In genomic region chr15:34838282-34838681, GRCh38 we compare ENCODE assay signal across 31 cellular contexts. TPM values are rescaled to one million over a fixed set of nuclear protein-coding genes. Genes with fewer than 3 reads are reported as not detected.
A peak's percentile ranks its signal among the peaks of the same experiment; 100 is the strongest.
DNase-seq lines count a peak whose midpoint lies in the region; ATAC-seq, FAIRE-seq and TF ChIP-seq lines count a peak whose summit lies in the region.
"Had no signal": no experiment of that assay in that cellular context is flagged by ENCODE, and none has a peak within 500 bp of the region (broad histone marks: within the 10 kb centered on the region; RNA-seq: fewer than 3 reads in every experiment).

No MANE protein-coding gene starts in this region.

- no peak overlapping the region; the same call in 1 of the 2 replicates for H3K4ac ChIP-seq in IMR-90 (ENCODE audit: low read depth, low read length)

- H3K9ac ChIP-seq in IMR-90 (ENCODE audit: low read depth, low read length) (no peak overlapping the region), skeletal muscle tissue (ENCODE audit: low read depth in 1 of 3, low read length in 3 of 3) (no peak overlapping the region)
- H3K9ac ChIP-seq: BLaER1 had no signal

- H3K18ac ChIP-seq in IMR-90 (ENCODE audit: low read depth, low read length), result no peak overlapping the region

- H3K56ac ChIP-seq in IMR-90 (ENCODE audit: extremely low read depth, insufficient read depth, low read length), result no peak overlapping the region

- H3K4me3 ChIP-seq in HEK293 (ENCODE audit: low read depth, low read length), result no peak overlapping the region
- H3K4me3 ChIP-seq in IMR-90 (ENCODE audit: insufficient read depth, low read depth, low read length), result no peak overlapping the region
- no peak overlapping the region for H3K4me3 ChIP-seq in skeletal muscle tissue (ENCODE audit: low read length in 3 of 3)
- H3K4me3 ChIP-seq: BLaER1, GM12878 had no signal

- no peak overlapping the region for H2BK120ac ChIP-seq in IMR-90 (ENCODE audit: low read depth, low read length)

- H3K9me1 ChIP-seq in IMR-90 (ENCODE audit: insufficient read depth, low read length), result peaks cover 19% of the 10 kb centered on the region

- H4K5ac ChIP-seq in IMR-90 (ENCODE audit: low read depth, low read length), result no peak overlapping the region

- peak; percentile 40 for FAIRE-seq in GM12891 (lab: Jason Lieb, UNC)
- FAIRE-seq: A204.1, GM12878, GM19239 had no signal

- H3K9me3 Mint-ChIP-seq in activated naive CD8-positive, alpha-beta T cell treated with anti-CD3 and anti-CD28 coated beads, Interleukin-2, amount 50 U/mL, for 24 hours, result peaks cover 10% of the 10 kb centered on the region

- no peak overlapping the region for H2BK20ac ChIP-seq in IMR-90 (ENCODE audit: low read depth, low read length)

- H4K8ac ChIP-seq in IMR-90 (ENCODE audit: low read depth in 2 of 2, low read length in 2 of 2), result no peak overlapping the region

- POLR2A ChIA-PET in HEK293 (lab: Yijun Ruan, JAX), result no interaction called here
- POLR2A ChIA-PET in IMR-90 (lab: Charles Lee; ENCODE audit: unreplicated experiment), result no interaction called here

- no peak overlapping the region for H3K4me3 Mint-ChIP-seq in activated naive CD8-positive, alpha-beta T cell treated with anti-CD3 and anti-CD28 coated beads, Interleukin-2, amount 50 U/mL, for 24 hours
- H3K4me3 Mint-ChIP-seq: CD14-positive monocyte; CD4-positive, alpha-beta memory T cell; CD4-positive, CD25-positive, alpha-beta regulatory T cell; CD8-positive, alpha-beta memory T cell had no signal

- H3K36me3 Mint-ChIP-seq in activated naive CD8-positive, alpha-beta T cell treated with anti-CD3 and anti-CD28 coated beads, Interleukin-2, amount 50 U/mL, for 24 hours (ENCODE audit: low read depth), result no peaks in the 10 kb centered on the region
- H3K36me3 Mint-ChIP-seq: CD14-positive monocyte; CD4-positive, CD25-positive, alpha-beta regulatory T cell had no signal

- intact Hi-C loops in IMR-90 (cut with micrococcal nuclease), result no loop called here
- intact Hi-C loops in Right ventricle myocardium superior (cut with DNase I), result no loop called here

- WGBS in IMR-90 (ENCODE audit: extremely low coverage in 2 of 2, insufficient read length in 1 of 2), 2 experiments, result 100% methylated on average over 3 of the region's 3 CpGs; no CpG with 5 or more reads in 1 of the 2 experiments

- H3K4me2 ChIP-seq in IMR-90 (ENCODE audit: low read depth, low read length), result no peak overlapping the region
- H3K4me2 ChIP-seq: BLaER1 had no signal

- H3K36me3 ChIP-seq in HEK293 (ENCODE audit: control insufficient read depth in 2 of 2, insufficient read depth in 1 of 2, low read length in 2 of 2), result no peaks in the 10 kb centered on the region
- no peaks in the 10 kb centered on the region for H3K36me3 ChIP-seq in IMR-90 (ENCODE audit: control insufficient read depth, insufficient read depth, low read length)
- H3K36me3 ChIP-seq in skeletal muscle tissue (ENCODE audit: control insufficient read depth in 3 of 3, insufficient read depth in 3 of 3, low read length in 3 of 3), result no peaks in the 10 kb centered on the region
- H3K36me3 ChIP-seq: BE2C, BLaER1 had no signal

- no peak overlapping the region for H3K27ac ChIP-seq in HEK293 (ENCODE audit: extremely low read depth, low read depth, low read length)
- H3K27ac ChIP-seq in IMR-90 (ENCODE audit: insufficient read depth, low read length), result no peak overlapping the region
- peak overlapping the region; percentile 52 for H3K27ac ChIP-seq in skeletal muscle tissue (ENCODE audit: low read depth, low read length)
- H3K27ac ChIP-seq: BLaER1 had no signal

- CTCF ChIA-PET in HEK293 (lab: Yijun Ruan, JAX) (no interaction called here), IMR-90 (lab: Yijun Ruan, JAX) (no interaction called here)

- no peaks in the 10 kb centered on the region for H3K4me1 Mint-ChIP-seq in activated naive CD8-positive, alpha-beta T cell treated with anti-CD3 and anti-CD28 coated beads, Interleukin-2, amount 50 U/mL, for 24 hours
- H3K4me1 Mint-ChIP-seq: CD14-positive monocyte; CD4-positive, alpha-beta memory T cell; CD4-positive, CD25-positive, alpha-beta regulatory T cell; CD8-positive, alpha-beta memory T cell had no signal

- no peak overlapping the region for H3K27ac Mint-ChIP-seq in activated naive CD8-positive, alpha-beta T cell treated with anti-CD3 and anti-CD28 coated beads, Interleukin-2, amount 50 U/mL, for 24 hours
- H3K27ac Mint-ChIP-seq: CD14-positive monocyte; CD4-positive, alpha-beta memory T cell; CD4-positive, CD25-positive, alpha-beta regulatory T cell; CD8-positive, alpha-beta memory T cell had no signal

- DNase-seq in GM12891 (ENCODE audit: insufficient read length, low spot score) (no peak), IMR-90 (no peak), Right ventricle myocardium superior (no peak), NCI-H1436 (lab: John Stamatoyannopoulos, UW) (no peak)
- no peak for DNase-seq in activated naive CD8-positive, alpha-beta T cell treated with anti-CD3 and anti-CD28 coated beads, Interleukin-2, amount 50 U/mL, for 24 hours
- DNase-seq: 8988T; ACHN; BE2C; C1 segment of cervical spinal cord; CD4-positive, alpha-beta memory T cell; CD4-positive, CD25-positive, alpha-beta regulatory T cell; CD8-positive, alpha-beta memory T cell; COR-L47; DMS 273 treated with DMSO at 0.1 percent for 48 hours; DMS153; DMS53; DMS79; DND-41; EL; GDM1 had no signal

- dilution Hi-C loops in IMR-90 (cut with HindIII; ENCODE audit: low sequenced_read_pairs, unreplicated experiment), result no loop called here

- 0 out of 3 replicates have a peak overlapping the region, but pooled peaks have one; percentile 1 for H2BK15ac ChIP-seq in IMR-90 (ENCODE audit: low read depth, low read length)

- H3K4me1 ChIP-seq in HEK293 (ENCODE audit: control insufficient read depth, insufficient read depth, low read length), result no peaks in the 10 kb centered on the region
- peaks cover 7% of the 10 kb centered on the region for H3K4me1 ChIP-seq in IMR-90 (ENCODE audit: control insufficient read depth, insufficient read depth, low read length)
- H3K4me1 ChIP-seq in skeletal muscle tissue (ENCODE audit: control insufficient read depth in 3 of 3, insufficient read depth in 3 of 3, low read length in 3 of 3), result peaks cover 0 to 5% (median 2%) of the 10 kb centered on the region in 3 donors
- H3K4me1 ChIP-seq: BLaER1 had no signal

- no peaks in the 10 kb centered on the region for H4K20me1 ChIP-seq in IMR-90 (ENCODE audit: insufficient read depth, low read length)
- H4K20me1 ChIP-seq: BLaER1 had no signal

- H3K23ac ChIP-seq in IMR-90 (ENCODE audit: low read depth, low read length), result no peak overlapping the region

- no peaks in the 10 kb centered on the region for H3K79me1 ChIP-seq in IMR-90 (ENCODE audit: low read depth in 1 of 2, low read length in 2 of 2)

- peak overlapping the region; percentile 6; the same call in 1 of the 2 replicates for H2AK5ac ChIP-seq in IMR-90 (ENCODE audit: low read depth, low read length)

- no peak overlapping the region for H2BK5ac ChIP-seq in IMR-90 (ENCODE audit: low read depth, low read length, poor library complexity, severe bottlenecking)

- TF ChIP-seq RAD21 in IMR-90 (IDR thresholded peaks at IDR 0.05; ENCODE audit: low read length), result no peak

- no peak for ATAC-seq in IMR-90 (ENCODE audit: low read depth)
- no peak for ATAC-seq in Right ventricle myocardium superior (ENCODE audit: poor library complexity)
- ATAC-seq in GM19395 (IDR thresholded peaks at IDR 0.05; ENCODE audit: unreplicated experiment), result no peak
- no peak for ATAC-seq in activated naive CD8-positive, alpha-beta T cell treated with anti-CD3 and anti-CD28 coated beads, Interleukin-2, amount 50 U/mL, for 24 hours
- ATAC-seq: GM12878 had no signal

- H3K27me3 Mint-ChIP-seq in activated naive CD8-positive, alpha-beta T cell treated with anti-CD3 and anti-CD28 coated beads, Interleukin-2, amount 50 U/mL, for 24 hours, result peaks cover 11% of the 10 kb centered on the region

- peak overlapping the region; percentile 60 for H2AK9ac ChIP-seq in IMR-90 (replicated peaks; ENCODE audit: low read depth, low read length, poor library complexity)

- TF ChIP-seq CTCF in HEK293 (tag by site-specific recombination; IDR thresholded peaks at IDR 0.05), result no peak
- TF ChIP-seq CTCF in IMR-90 (conservative IDR thresholded peaks at IDR 0.05; ENCODE audit: low read depth, low read length), result no peak

- H4K91ac ChIP-seq in IMR-90 (ENCODE audit: insufficient read depth, low read depth, low read length), result no peak overlapping the region

- TF ChIP-seq POLR2A in GM12891 (IDR thresholded peaks at IDR 0.05; ENCODE audit: low read depth, low read length) (no peak), IMR-90 (IDR thresholded peaks at IDR 0.05; ENCODE audit: low read depth, low read length) (no peak)

- no TSS peak for BruUV-seq in IMR-90 (replicated peaks; lab: Mats Ljungman, UMichigan)

- H3K9me3 ChIP-seq in HEK293 (ENCODE audit: control insufficient read depth, insufficient read depth, low read depth, low read length) (no peaks in the 10 kb centered on the region), IMR-90 (ENCODE audit: control insufficient read depth, insufficient read depth, low read length) (no peaks in the 10 kb centered on the region), skeletal muscle tissue (ENCODE audit: control insufficient read depth in 3 of 3, low read length in 3 of 3) (peaks cover 0 to 3% (median 3%) of the 10 kb centered on the region in 3 donors)
- H3K9me3 ChIP-seq: BE2C, BLaER1 had no signal

- H2AFZ ChIP-seq in IMR-90 (replicated peaks; ENCODE audit: low read length, poor library complexity), result no peak overlapping the region

- in situ Hi-C loops in IMR-90 (cut with MboI; ENCODE audit: low sequenced_read_pairs), result no loop called here

- H3K14ac ChIP-seq in IMR-90 (replicated peaks; ENCODE audit: low read depth, low read length), result no peak overlapping the region

- no peaks in the 10 kb centered on the region for H3K27me3 ChIP-seq in IMR-90 (ENCODE audit: control insufficient read depth, insufficient read depth, low read length)
- H3K27me3 ChIP-seq in skeletal muscle tissue (ENCODE audit: control insufficient read depth in 3 of 3, insufficient read depth in 3 of 3, low read length in 3 of 3), result no peaks in the 10 kb centered on the region
- H3K27me3 ChIP-seq: BE2C, BLaER1 had no signal

TF ChIP-seq in GM12891, 5 proteins besides CTCF, POLR2A, EP300 and RAD21 (continues in another document):
- TF ChIP-seq PAX5 (IDR thresholded peaks at IDR 0.05; ENCODE audit: insufficient read depth, low read length, severe bottlenecking) (no peak), SPI1 (IDR thresholded peaks at IDR 0.05; ENCODE audit: low read depth, low read length) (no peak)

TF ChIP-seq in IMR-90, 13 proteins besides CTCF, POLR2A, EP300 and RAD21 (continues in another document):
- TF ChIP-seq RCOR1 (IDR thresholded peaks at IDR 0.05; ENCODE audit: insufficient replicate concordance, low read length), result no peak
- TF ChIP-seq MAFK (IDR thresholded peaks at IDR 0.05; ENCODE audit: low read depth, low read length), result no peak
- TF ChIP-seq MAZ (IDR thresholded peaks at IDR 0.05; ENCODE audit: borderline replicate concordance, low read depth, low read length), result no peak
- no peak for TF ChIP-seq FOS (IDR thresholded peaks at IDR 0.05; ENCODE audit: low read depth, low read length)

RNA-seq across cellular contexts. Expression of gene ACTC1, which starts 42.9 kb away (rescaled TPM):
- polyA plus RNA-seq in GM12891 (2012; ENCODE audit: low read depth, missing spikeins), result not detected
- total RNA-seq in IMR-90 (2012; rRNA removed) (0.83 and 1.1 TPM in 2 replicates), skeletal muscle tissue (1,126 TPM), Right ventricle myocardium superior (12,822 TPM)
- 1.9 and 2.8 TPM in 2 replicates for polyA plus RNA-seq in IMR-90 (2012; rRNA removed)
- 0.63 and 1.7 TPM in 2 replicates for polyA plus RNA-seq in IMR-90 (2012; cell fraction: cytosol; rRNA removed)
- 1.2 TPM in 2 replicates for polyA plus RNA-seq in IMR-90 (2012; cell fraction: nucleus; rRNA removed; ENCODE audit: low replicate concordance)
- total RNA-seq: A673; CD4-positive, alpha-beta memory T cell; CD4-positive, CD25-positive, alpha-beta regulatory T cell; CD8-positive, alpha-beta memory T cell; Daoy; G401; GM12878 had no signal
- polyA plus RNA-seq: CD14-positive monocyte; CD4-positive, alpha-beta memory T cell; CD4-positive, CD25-positive, alpha-beta regulatory T cell; CD8-positive, alpha-beta memory T cell had no signal

Comparison
In these comparisons a context has a peak if more than half of its experiments do, and no peak if none do; other contexts are left out.
1. RNA of gene ACTC1, which starts 42.9 kb away (total RNA-seq): 12,822 TPM in Right ventricle myocardium superior (single experiment) and 1,126 TPM in skeletal muscle tissue (single experiment); 0.83 to 1.1 TPM in IMR-90; every median in the first group is over 100 times any median in the second.